In genomic region chrX:115650449-115650848, GRCh38 we compare ENCODE assay signal across 12 cellular contexts.
DNase-seq lines count a peak whose midpoint lies in the region; ATAC-seq and TF ChIP-seq lines count a peak whose summit lies in the region.
"Had no signal": no experiment of that assay in that cellular context is flagged by ENCODE, and none has a peak within 500 bp of the region (broad histone marks: within the 10 kb centered on the region; RNA-seq: fewer than 3 reads in every experiment).

No MANE protein-coding gene starts in this region.

- peaks cover 4% of the 10 kb centered on the region for H3K27me3 Mint-ChIP-seq in HFFc6 (ENCODE audit: insufficient read depth)
- H3K27me3 Mint-ChIP-seq: activated naive CD4-positive, alpha-beta T cell treated with anti-CD3 and anti-CD28 coated beads, Interleukin-2, amount 50 U/mL, for 24 hours had no signal

- peak overlapping the region; percentile 23; the same call in 1 of the 2 replicates for H3K27ac ChIP-seq in 22Rv1
- peak overlapping the region; percentile 90 for H3K27ac ChIP-seq in iPS-18a (ENCODE audit: low read length)
- H3K27ac ChIP-seq in testis, result no peak overlapping the region

- peaks cover 45% of the 10 kb centered on the region for H3K36me3 ChIP-seq in iPS-18a (ENCODE audit: control insufficient read depth, low read depth, low read length)
- no peaks in the 10 kb centered on the region for H3K36me3 ChIP-seq in testis (ENCODE audit: low read depth, missing control alignments)

- peak overlapping the region; percentile 73 for H3K9ac ChIP-seq in iPS-18a (ENCODE audit: low read length)

- H3K4me3 ChIP-seq in iPS-18a (ENCODE audit: low read length), result peak overlapping the region; percentile 49
- H3K4me3 ChIP-seq in testis, result no peak overlapping the region
- H3K4me3 ChIP-seq: sigmoid colon had no signal

- peaks cover 23% of the 10 kb centered on the region for H3K4me1 Mint-ChIP-seq in HFFc6 (ENCODE audit: low read depth)
- H3K4me1 Mint-ChIP-seq: activated naive CD4-positive, alpha-beta T cell treated with anti-CD3 and anti-CD28 coated beads, Interleukin-2, amount 50 U/mL, for 24 hours had no signal

- H3K27me3 ChIP-seq in iPS-18a (ENCODE audit: control insufficient read depth, insufficient read depth, low read length) (no peaks in the 10 kb centered on the region), testis (no peaks in the 10 kb centered on the region)

- intact Hi-C loops in testis (cut with DNase I; ENCODE audit: low total_unique reads), result no loop called here

- H3K27ac Mint-ChIP-seq in HFFc6, result peak overlapping the region; percentile 69
- H3K27ac Mint-ChIP-seq: activated naive CD4-positive, alpha-beta T cell treated with anti-CD3 and anti-CD28 coated beads, Interleukin-2, amount 50 U/mL, for 24 hours had no signal

- no peak for TF ChIP-seq CTCF in 22Rv1 (IDR thresholded peaks at IDR 0.05)
- no peak for TF ChIP-seq CTCF in HFFc6 (IDR thresholded peaks at IDR 0.05)
- TF ChIP-seq CTCF in testis (IDR thresholded peaks at IDR 0.05), result no peak

- no peak for TF ChIP-seq POLR2A in testis (IDR thresholded peaks at IDR 0.05)

- no peak for ATAC-seq in GM21515 (IDR thresholded peaks at IDR 0.05; ENCODE audit: unreplicated experiment)

- no peaks in the 10 kb centered on the region for H3K9me3 ChIP-seq in iPS-18a (ENCODE audit: control insufficient read depth, low read depth, low read length)
- H3K9me3 ChIP-seq in testis, result no peaks in the 10 kb centered on the region
- H3K9me3 ChIP-seq: sigmoid colon had no signal

- H3K4me3 Mint-ChIP-seq in HFFc6, result no peak overlapping the region
- H3K4me3 Mint-ChIP-seq: activated naive CD4-positive, alpha-beta T cell treated with anti-CD3 and anti-CD28 coated beads, Interleukin-2, amount 50 U/mL, for 24 hours had no signal

- no peaks in the 10 kb centered on the region for H3K9me3 Mint-ChIP-seq in HFFc6
- H3K9me3 Mint-ChIP-seq: activated naive CD4-positive, alpha-beta T cell treated with anti-CD3 and anti-CD28 coated beads, Interleukin-2, amount 50 U/mL, for 24 hours had no signal

- DNase-seq in HFFc6 (no peak), astrocyte of the hippocampus (ENCODE audit: low read depth, low spot score) (peak; percentile 31), RKO (ENCODE audit: low spot score) (no peak), middle frontal gyrus (ENCODE audit: extremely low spot score, low spot score) (no peak), testis (no peak)
- DNase-seq: central memory CD4-positive, alpha-beta T cell; SIG-M5; sigmoid colon had no signal

- H3K4me1 ChIP-seq in iPS-18a (ENCODE audit: control insufficient read depth, low read depth, low read length) (peaks cover 22% of the 10 kb centered on the region), testis (no peaks in the 10 kb centered on the region)
- H3K4me1 ChIP-seq: sigmoid colon had no signal

- H3K36me3 Mint-ChIP-seq in HFFc6 (ENCODE audit: low read depth), result no peaks in the 10 kb centered on the region; the same call in 1 of the 2 replicates
- H3K36me3 Mint-ChIP-seq: activated naive CD4-positive, alpha-beta T cell treated with anti-CD3 and anti-CD28 coated beads, Interleukin-2, amount 50 U/mL, for 24 hours had no signal

Comparison
In these comparisons a context has a peak if more than half of its experiments do, and no peak if none do; other contexts are left out.
1. H3K27ac ChIP-seq: peak in 22Rv1 (single experiment) and iPS-18a (single experiment); none in testis (0 of 2).